Comparison of ENCODE assay signal across 9 cellular contexts in genomic region chr3:68876112-68876713, GRCh38. TPM values are rescaled to one million over a fixed set of nuclear protein-coding genes. Genes with fewer than 3 reads are reported as not detected.
DNase-seq lines count a peak whose midpoint lies in the region; ATAC-seq lines count a peak whose summit lies in the region.
"Had no signal": no experiment of that assay in that cellular context is flagged by ENCODE, and none has a peak within 500 bp of the region (broad histone marks: within the 10 kb centered on the region; RNA-seq: fewer than 3 reads in every experiment).

No MANE protein-coding gene starts in this region.

- intact Hi-C loops in head of caudate nucleus (cut with DNase I) = loop anchor here (5.0 kb wide), 1 partner anchor 1494 kb away; no protein-coding TSS in a partner anchor

- CTCF ChIA-PET in activated CD8-positive, alpha-beta T cell treated with anti-CD3 and anti-CD28 coated beads, Interleukin-2, amount 10 ng/mL, durations not matched to agents 7 days and 5 days (lab: Charles Lee) = interaction anchor here (0.6 to 3.3 kb wide), 12 partner anchors 9 to 1937 kb away, joined by 3 to 24 read pairs (median 3); no protein-coding TSS in a partner anchor

- H3K27ac Mint-ChIP-seq in activated CD8-positive, alpha-beta T cell treated with anti-CD3 and anti-CD28 coated beads, Interleukin-2, amount 10 ng/mL, durations not matched to agents 7 days and 5 days = no peak overlapping the region
- H3K27ac Mint-ChIP-seq: activated naive CD8-positive, alpha-beta T cell had no signal

- H3K36me3 Mint-ChIP-seq in activated CD8-positive, alpha-beta T cell treated with anti-CD3 and anti-CD28 coated beads, Interleukin-2, amount 10 ng/mL, durations not matched to agents 7 days and 5 days (ENCODE audit: low read depth) = no peaks in the 10 kb centered on the region
- H3K36me3 Mint-ChIP-seq: activated naive CD8-positive, alpha-beta T cell had no signal

- H3K4me3 Mint-ChIP-seq in activated CD8-positive, alpha-beta T cell treated with anti-CD3 and anti-CD28 coated beads, Interleukin-2, amount 10 ng/mL, durations not matched to agents 7 days and 5 days = no peak overlapping the region
- H3K4me3 Mint-ChIP-seq: activated naive CD8-positive, alpha-beta T cell had no signal

- H3K27me3 Mint-ChIP-seq in activated CD8-positive, alpha-beta T cell treated with anti-CD3 and anti-CD28 coated beads, Interleukin-2, amount 10 ng/mL, durations not matched to agents 7 days and 5 days (ENCODE audit: low read depth) = peaks cover 19% of the 10 kb centered on the region

- ATAC-seq in GM19035 (IDR thresholded peaks at IDR 0.05; ENCODE audit: unreplicated experiment) (peak; percentile 84), HG03139 (IDR thresholded peaks at IDR 0.05; ENCODE audit: unreplicated experiment) (peak; percentile 80)
- peak; percentile 60 for ATAC-seq in activated CD8-positive, alpha-beta T cell treated with anti-CD3 and anti-CD28 coated beads, Interleukin-2, amount 10 ng/mL, durations not matched to agents 7 days and 5 days

- DNase-seq in DMS153 (lab: John Stamatoyannopoulos, UW) = peak; percentile 2
- DNase-seq in NCI-H446 (lab: John Stamatoyannopoulos, UW) = peak; percentile 35 to 69
- peak; percentile 45 for DNase-seq in activated CD8-positive, alpha-beta T cell treated with anti-CD3 and anti-CD28 coated beads, Interleukin-2, amount 10 ng/mL, durations not matched to agents 7 days and 5 days
- peak in 29 of 42 donors; percentile 8 to 77 (median 48) for DNase-seq in head of caudate nucleus
- peak; percentile 69 for DNase-seq in renal cortical epithelial cell (ENCODE audit: low read depth)
- no peak for DNase-seq in activated effector memory CD4-positive, alpha-beta T cell treated with Interleukin-2 at 50 U/mL for 16 hours

- no peaks in the 10 kb centered on the region for H3K4me1 Mint-ChIP-seq in activated CD8-positive, alpha-beta T cell treated with anti-CD3 and anti-CD28 coated beads, Interleukin-2, amount 10 ng/mL, durations not matched to agents 7 days and 5 days (ENCODE audit: low read depth)

- POLR2A ChIA-PET in activated CD8-positive, alpha-beta T cell treated with anti-CD3 and anti-CD28 coated beads, Interleukin-2, amount 10 ng/mL, durations not matched to agents 7 days and 5 days (lab: Charles Lee) = no interaction called here

- H3K9me3 Mint-ChIP-seq in activated CD8-positive, alpha-beta T cell treated with anti-CD3 and anti-CD28 coated beads, Interleukin-2, amount 10 ng/mL, durations not matched to agents 7 days and 5 days (ENCODE audit: insufficient read depth) = no peaks in the 10 kb centered on the region

RNA-seq across cellular contexts. Expression of gene TAFA4, which starts 56.1 kb away (rescaled TPM):
- total RNA-seq in activated CD8-positive, alpha-beta T cell treated with anti-CD3 and anti-CD28 coated beads, Interleukin-2, amount 10 ng/mL, durations not matched to agents 7 days and 5 days = not detected
- not detected in 2 replicates for total RNA-seq in renal cortical epithelial cell
